1 cellular context compared by ENCODE assay signal in genomic region chr7:24767878-24768569, GRCh38.
TF ChIP-seq lines count a peak whose summit lies in the region.

No MANE protein-coding gene starts in this region.

TF ChIP-seq in GM23338, 12 proteins besides CTCF, POLR2A, EP300 and RAD21 (continued from another document):
- TF ChIP-seq REST (IDR thresholded peaks at IDR 0.05; ENCODE audit: unreplicated experiment) (no peak), EZH2 (IDR thresholded peaks at IDR 0.05; ENCODE audit: low read depth, unreplicated experiment) (no peak), ETS1 (IDR thresholded peaks at IDR 0.05) (no peak), STAT1 (IDR thresholded peaks at IDR 0.05; ENCODE audit: unreplicated experiment) (no peak), CREB1 (CRISPR knock-in tag; IDR thresholded peaks at IDR 0.05; ENCODE audit: low read depth) (no peak), POLR2AphosphoS5 (IDR thresholded peaks at IDR 0.05; ENCODE audit: low read depth) (no peak)
TF ChIP-seq in GM23338: peak in this region for 0.
